Comparison of ENCODE assay signal across 1 cellular context in genomic region chr1:151054971-151055547, GRCh38.
A peak's percentile ranks its signal among the peaks of the same experiment; 100 is the strongest.
TF ChIP-seq lines count a peak whose summit lies in the region.

No MANE protein-coding gene starts in this region.

TF ChIP-seq in GM12878, 131 proteins besides CTCF, POLR2A, EP300 and RAD21:
- TF ChIP-seq EGR1 (IDR thresholded peaks at IDR 0.05; ENCODE audit: borderline replicate concordance in 1 of 2, low read depth in 2 of 2, low read length in 2 of 2) (no peak), CHD1 (IDR thresholded peaks at IDR 0.05; ENCODE audit: low read depth, low read length) (no peak), YBX1 (IDR thresholded peaks at IDR 0.05) (no peak), CUX1 (IDR thresholded peaks at IDR 0.05; ENCODE audit: insufficient replicate concordance, low read depth, low read length) (no peak), NFIC (IDR thresholded peaks at IDR 0.05; ENCODE audit: low read depth, low read length) (no peak), MTA3 (IDR thresholded peaks at IDR 0.05; ENCODE audit: borderline replicate concordance, low read length) (no peak), ZBTB11 (CRISPR knock-in tag; IDR thresholded peaks at IDR 0.05) (0 out of 2 replicates have a peak, but pooled peaks have one; percentile 11), HDAC6 (IDR thresholded peaks at IDR 0.05; ENCODE audit: unreplicated experiment) (no peak), POLR2AphosphoS5 (IDR thresholded peaks at IDR 0.05; ENCODE audit: low read length) (0 out of 2 replicates have a peak, but pooled peaks have one; percentile 17), RAD51 (IDR thresholded peaks at IDR 0.05) (no peak), ZBED1 (IDR thresholded peaks at IDR 0.05; ENCODE audit: borderline replicate concordance) (no peak), SMAD5 (IDR thresholded peaks at IDR 0.05; ENCODE audit: low read depth) (no peak), SMAD1 (IDR thresholded peaks at IDR 0.05; ENCODE audit: low read depth, partially characterized antibody) (no peak)
